Comparison of ENCODE assay signal across 7 cellular contexts in genomic region chr7:98338441-98338840, GRCh38.
"Had no signal": no experiment of that assay in that cellular context is flagged by ENCODE, and none has a peak within 500 bp of the region (broad histone marks: within the 10 kb centered on the region; RNA-seq: fewer than 3 reads in every experiment).

No MANE protein-coding gene starts in this region.

- FAIRE-seq: HepG2, HTR-8/SVneo had no signal

- H3K4me2 ChIP-seq: KMS-11 had no signal

- ATAC-seq: HepG2 had no signal

- DNase-seq: IMR-90, KBM-7, KG1 had no signal

- H3K9ac ChIP-seq: KMS-11 had no signal

- H3K27ac ChIP-seq: HL-60, KMS-11 had no signal
